ENCODE assay signal across 1 cellular context in genomic region chr16:87847785-87848675, GRCh38.
A peak's percentile ranks its signal among the peaks of the same experiment; 100 is the strongest.
TF ChIP-seq lines count a peak whose summit lies in the region.

No MANE protein-coding gene starts in this region.

TF ChIP-seq in HepG2, 621 proteins besides CTCF, POLR2A, EP300 and RAD21 (continued from another document and continues in another):
- peak; percentile 93; the same call in 1 of the 2 replicates for TF ChIP-seq ZNF800 (CRISPR knock-in tag; IDR thresholded peaks at IDR 0.05)
- TF ChIP-seq GLMP (CRISPR knock-in tag; IDR thresholded peaks at IDR 0.05; ENCODE audit: borderline replicate concordance) = no peak
- 0 out of 2 replicates have a peak, but pooled peaks have one; percentile 27 for TF ChIP-seq BATF2 (CRISPR knock-in tag; IDR thresholded peaks at IDR 0.05)
- TF ChIP-seq POLR2AphosphoS5 (IDR thresholded peaks at IDR 0.05; ENCODE audit: low read depth, low read length) = peak; percentile 52
- TF ChIP-seq FOXA3 (CRISPR knock-in tag; IDR thresholded peaks at IDR 0.05) = peak; percentile 70
- TF ChIP-seq DR1 (CRISPR knock-in tag; IDR thresholded peaks at IDR 0.05) = no peak; the same call in none of the 2 replicates
- no peak for TF ChIP-seq NPAS2 (CRISPR knock-in tag; IDR thresholded peaks at IDR 0.05; ENCODE audit: borderline replicate concordance)
- peak; percentile 88 for TF ChIP-seq SKIL (CRISPR knock-in tag; IDR thresholded peaks at IDR 0.05; ENCODE audit: borderline replicate concordance)
- no peak for TF ChIP-seq ZNF773 (CRISPR knock-in tag; IDR thresholded peaks at IDR 0.05; ENCODE audit: borderline replicate concordance)
- TF ChIP-seq KLF12 (CRISPR knock-in tag; IDR thresholded peaks at IDR 0.05; ENCODE audit: borderline replicate concordance) = peak; percentile 90
- peak; percentile 72 for TF ChIP-seq NFKBIZ (CRISPR knock-in tag; IDR thresholded peaks at IDR 0.05)
- peak; percentile 82 for TF ChIP-seq RXRB (CRISPR knock-in tag; IDR thresholded peaks at IDR 0.05; ENCODE audit: borderline replicate concordance)
- TF ChIP-seq DNMT1 (CRISPR knock-in tag; IDR thresholded peaks at IDR 0.05) = no peak
- TF ChIP-seq ZFX (CRISPR knock-in tag; IDR thresholded peaks at IDR 0.05; ENCODE audit: low read depth) = peak; percentile 91
- TF ChIP-seq GLI4 (CRISPR knock-in tag; IDR thresholded peaks at IDR 0.05; ENCODE audit: borderline replicate concordance) = peak; percentile 84; the same call in 1 of the 2 replicates
- peak; percentile 61; the same call in 1 of the 2 replicates for TF ChIP-seq ZNF816 (CRISPR knock-in tag; IDR thresholded peaks at IDR 0.05; ENCODE audit: borderline replicate concordance)
- TF ChIP-seq ZNF136 (CRISPR knock-in tag; IDR thresholded peaks at IDR 0.05; ENCODE audit: low read depth) = peak; percentile 68; the same call in 1 of the 2 replicates
- no peak for TF ChIP-seq SMARCE1 (IDR thresholded peaks at IDR 0.05; ENCODE audit: borderline replicate concordance)
- TF ChIP-seq ZNF468 (CRISPR knock-in tag; IDR thresholded peaks at IDR 0.05) = no peak
- TF ChIP-seq ZFP82 (CRISPR knock-in tag; IDR thresholded peaks at IDR 0.05; ENCODE audit: borderline replicate concordance) = no peak
- TF ChIP-seq ZNF414 (CRISPR knock-in tag; IDR thresholded peaks at IDR 0.05) = peak; percentile 55; the same call in 1 of the 2 replicates
- no peak for TF ChIP-seq PRMT3 (CRISPR knock-in tag; IDR thresholded peaks at IDR 0.05; ENCODE audit: borderline replicate concordance, low read depth)
- peak; percentile 78; the same call in 1 of the 2 replicates for TF ChIP-seq CHD4 (IDR thresholded peaks at IDR 0.05; ENCODE audit: borderline replicate concordance, low read length)
- no peak for TF ChIP-seq SYNCRIP (IDR thresholded peaks at IDR 0.05; ENCODE audit: insufficient read depth, low read depth, low read length)
- peak; percentile 31; the same call in 1 of the 2 replicates for TF ChIP-seq SNAPC2 (CRISPR knock-in tag; IDR thresholded peaks at IDR 0.05)
- peak; percentile 85; the same call in 1 of the 2 replicates for TF ChIP-seq ZNF557 (CRISPR knock-in tag; IDR thresholded peaks at IDR 0.05)
- TF ChIP-seq ZSCAN9 (CRISPR knock-in tag; IDR thresholded peaks at IDR 0.05; ENCODE audit: borderline replicate concordance) = no peak
- TF ChIP-seq KMT2A (CRISPR knock-in tag; IDR thresholded peaks at IDR 0.05) = peak; percentile 79
- no peak for TF ChIP-seq TBX3 (IDR thresholded peaks at IDR 0.05; ENCODE audit: borderline replicate concordance)
- TF ChIP-seq AFF4 (CRISPR knock-in tag; IDR thresholded peaks at IDR 0.05) = no peak
- 0 out of 2 replicates have a peak, but pooled peaks have one; percentile 79 for TF ChIP-seq FUBP1 (CRISPR knock-in tag; IDR thresholded peaks at IDR 0.05; ENCODE audit: borderline replicate concordance)
- TF ChIP-seq ZFP36 (IDR thresholded peaks at IDR 0.05; ENCODE audit: borderline replicate concordance, low read depth, low read length, partially characterized antibody) = no peak
- no peak for TF ChIP-seq HNRNPUL1 (IDR thresholded peaks at IDR 0.05; ENCODE audit: low read depth, low read length)
- peak; percentile 89 for TF ChIP-seq GATAD2A (CRISPR knock-in tag; IDR thresholded peaks at IDR 0.05)
- TF ChIP-seq NFRKB (IDR thresholded peaks at IDR 0.05) = no peak
- no peak for TF ChIP-seq SNRNP70 (IDR thresholded peaks at IDR 0.05; ENCODE audit: low read depth, low read length)
- peak; percentile 96; the same call in 1 of the 2 replicates for TF ChIP-seq ZNF430 (CRISPR knock-in tag; IDR thresholded peaks at IDR 0.05)
- TF ChIP-seq ZBTB7B (CRISPR knock-in tag; IDR thresholded peaks at IDR 0.05) = peak; percentile 93
- no peak; the same call in none of the 2 replicates for TF ChIP-seq MXD1 (CRISPR knock-in tag; IDR thresholded peaks at IDR 0.05)
- TF ChIP-seq LRRFIP1 (CRISPR knock-in tag; conservative IDR thresholded peaks at IDR 0.05) = 0 out of 2 replicates have a peak, but pooled peaks have one; percentile 38
